Comparison of ENCODE assay signal across 21 cellular contexts in the genomic region with DNA sequence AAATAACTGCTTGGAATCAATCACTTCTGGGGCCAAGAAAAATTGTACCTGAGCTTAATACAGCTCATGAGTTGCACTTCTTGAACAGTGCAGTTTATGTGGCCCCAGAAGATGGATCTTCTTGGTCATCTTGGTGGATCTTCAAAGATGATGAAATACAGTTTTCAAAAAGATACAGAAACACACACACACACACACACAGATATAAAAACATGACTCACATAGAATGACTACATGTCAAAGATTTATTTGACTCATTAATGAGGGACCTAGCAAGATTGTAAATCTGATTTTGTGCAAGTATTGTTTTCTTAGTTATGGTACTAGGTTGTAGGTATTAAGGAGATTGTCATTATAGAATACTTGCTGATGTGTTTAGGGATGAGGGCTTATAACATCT. TPM values are rescaled to one million over a fixed set of nuclear protein-coding genes. Genes with fewer than 3 reads are reported as not detected.
DNase-seq lines count a peak whose midpoint lies in the region; ATAC-seq, FAIRE-seq and TF ChIP-seq lines count a peak whose summit lies in the region.
"Had no signal": no experiment of that assay in that cellular context is flagged by ENCODE, and none has a peak within 500 bp of the region (broad histone marks: within the 10 kb centered on the region; RNA-seq: fewer than 3 reads in every experiment).

No MANE protein-coding gene starts in this region.

- TF ChIP-seq POLR2A in GM12878 (IDR thresholded peaks at IDR 0.05; ENCODE audit: low read depth, low read length): no peak

- in situ Hi-C loops in GM12878 (cut with MboI): no loop called here

- H3K9me3 ChIP-seq in GM12878 (replicated peaks; ENCODE audit: control insufficient read depth, insufficient read depth, low read length): no peaks in the 10 kb centered on the region
- H3K9me3 ChIP-seq: left lung, neutrophil, thyroid gland had no signal

- no peak for TF ChIP-seq CTCF in GM12878 (IDR thresholded peaks at IDR 0.05 in 2 of 3, conservative IDR thresholded peaks at IDR 0.05 in 1 of 3; ENCODE audit: control insufficient read depth in 2 of 3, extremely low read depth in 1 of 3, insufficient read depth in 1 of 3, low read depth in 3 of 3, low read length in 3 of 3)

- DNase-seq in activated T-cell treated with anti-CD3 and anti-CD28 coated beads, Interleukin-2, amount 50 U/mL, for 24 hours: no peak
- DNase-seq in activated T-cell treated with anti-CD3 and anti-CD28 coated beads, Interleukin-2, amount 50 U/mL, for 48 hours: no peak
- DNase-seq in HCEC 1CT: peak; percentile 67
- no peak for DNase-seq in GM12878 (ENCODE audit: low read depth, low spot score)
- peak; percentile 52 for DNase-seq in iris pigment epithelial cell (ENCODE audit: low read depth)
- no peak for DNase-seq in H4 (ENCODE audit: low spot score)
- DNase-seq in CD1c-positive myeloid dendritic cell (ENCODE audit: extremely low spot score): no peak
- DNase-seq: ACHN; activated CD4-positive, alpha-beta T cell treated with anti-CD3 and anti-CD28 coated beads, Interleukin-2, amount 50 U/mL, for 4 hours; activated effector memory CD4-positive, alpha-beta T cell treated with Interleukin-2 at 50 U/mL for 16 hours; DMS79; left lung; NCI-H187 treated with DMSO at 0.1 percent for 48 hours; NCI-H510A treated with DMSO at 0.1 percent for 48 hours; SHP77 treated with DMSO at 0.1 percent for 48 hours; T-cell; thyroid gland had no signal

- peaks cover 3 to 34% of the 10 kb centered on the region in 2 experiments for H3K36me3 ChIP-seq in GM12878 (ENCODE audit: control insufficient read depth in 2 of 2, insufficient read depth in 2 of 2, low read length in 1 of 2)

- intact Hi-C loops in GM12878 (cut with micrococcal nuclease; ENCODE audit: unreplicated experiment): no loop called here

- no peaks in the 10 kb centered on the region for H3K9me3 Mint-ChIP-seq in activated T-cell treated with anti-CD3 and anti-CD28 coated beads, Interleukin-2, amount 50 U/mL, for 24 hours
- H3K9me3 Mint-ChIP-seq: dendritic cell treated with granulocyte-macrophage colony-stimulating factor and Interleukin-4, amounts not matched to agents 40 ng/mL and 50 ng/mL, for 4 days; T-cell had no signal

- ATAC-seq in GM12878: no peak
- ATAC-seq in HG03139 (IDR thresholded peaks at IDR 0.05; ENCODE audit: unreplicated experiment): no peak
- ATAC-seq: left lung, T-cell had no signal

- no peak for TF ChIP-seq RAD21 in GM12878 (IDR thresholded peaks at IDR 0.05; ENCODE audit: insufficient read depth, low read depth, low read length)

- H3K27me3 Mint-ChIP-seq in activated T-cell treated with anti-CD3 and anti-CD28 coated beads, Interleukin-2, amount 50 U/mL, for 24 hours: no peaks in the 10 kb centered on the region
- H3K27me3 Mint-ChIP-seq: dendritic cell treated with granulocyte-macrophage colony-stimulating factor and Interleukin-4, amounts not matched to agents 40 ng/mL and 50 ng/mL, for 4 days; T-cell had no signal

- H3K27ac Mint-ChIP-seq in activated T-cell treated with anti-CD3 and anti-CD28 coated beads, Interleukin-2, amount 50 U/mL, for 24 hours: peak overlapping the region; percentile 28
- H3K27ac Mint-ChIP-seq: dendritic cell treated with granulocyte-macrophage colony-stimulating factor and Interleukin-4, amounts not matched to agents 40 ng/mL and 50 ng/mL, for 4 days had no signal

- SMC1A ChIA-PET in GM12878 (lab: Charles Lee; ENCODE audit: uncharacterized antibody, unreplicated experiment): no interaction called here

- peaks cover 32% of the 10 kb centered on the region for H3K4me1 Mint-ChIP-seq in activated T-cell treated with anti-CD3 and anti-CD28 coated beads, Interleukin-2, amount 50 U/mL, for 24 hours (ENCODE audit: low read depth)

- H3K9ac ChIP-seq in GM12878 (ENCODE audit: control insufficient read depth, insufficient read depth, low read length): no peak overlapping the region

- peak; percentile 79 for FAIRE-seq in GM12878 (lab: Jason Lieb, UNC)
- FAIRE-seq: GM18507 had no signal

- H2AFZ ChIP-seq in GM12878 (ENCODE audit: control insufficient read depth, low read depth, low read length): no peak overlapping the region

- H3K4me3 ChIP-seq in GM12878: no peak overlapping the region
- H3K4me3 ChIP-seq: left lung, thyroid gland had no signal

- H3K4me1 ChIP-seq in GM12878 (ENCODE audit: control insufficient read depth, insufficient read depth, low read length): peaks cover 6% of the 10 kb centered on the region; the same call in 1 of the 2 replicates
- H3K4me1 ChIP-seq: thyroid gland had no signal

- no peak overlapping the region for H3K27ac ChIP-seq in GM12878 (ENCODE audit: control insufficient read depth, insufficient read depth)
- H3K27ac ChIP-seq: left lung, neutrophil, thyroid gland had no signal

- no peak overlapping the region for H3K4me2 ChIP-seq in GM12878 (ENCODE audit: control insufficient read depth, insufficient read depth)

- H3K36me3 Mint-ChIP-seq in activated T-cell treated with anti-CD3 and anti-CD28 coated beads, Interleukin-2, amount 50 U/mL, for 24 hours (ENCODE audit: low read depth): peaks cover 83% of the 10 kb centered on the region

- CTCF ChIA-PET in GM12878 (lab: Yijun Ruan, JAX): interaction anchor here (1.7 kb wide), 1 partner anchor 32 kb away, joined by 4 read pairs; no protein-coding TSS in a partner anchor

- RAD21 ChIA-PET in GM12878 (lab: Charles Lee; ENCODE audit: unreplicated experiment): no interaction called here

- no TSS peak for BruUV-seq in GM12878 (replicated peaks; lab: Mats Ljungman, UMichigan)

- no peak for TF ChIP-seq EP300 in GM12878 (IDR thresholded peaks at IDR 0.05; ENCODE audit: borderline replicate concordance in 1 of 2, control insufficient read depth in 1 of 2, low read depth in 2 of 2, low read length in 2 of 2)

- POLR2A ChIA-PET in GM12878 (lab: Charles Lee): no interaction called here

- no peaks in the 10 kb centered on the region for H3K79me2 ChIP-seq in GM12878 (ENCODE audit: control insufficient read depth, insufficient read depth, low read length)

- no peaks in the 10 kb centered on the region for H4K20me1 ChIP-seq in GM12878 (ENCODE audit: control insufficient read depth, insufficient read depth)

- H3K4me3 Mint-ChIP-seq in activated T-cell treated with anti-CD3 and anti-CD28 coated beads, Interleukin-2, amount 50 U/mL, for 24 hours: no peak overlapping the region
- H3K4me3 Mint-ChIP-seq: dendritic cell treated with granulocyte-macrophage colony-stimulating factor and Interleukin-4, amounts not matched to agents 40 ng/mL and 50 ng/mL, for 4 days; T-cell had no signal

- no peaks in the 10 kb centered on the region for H3K27me3 ChIP-seq in GM12878 (replicated peaks in 1 of 2; ENCODE audit: control insufficient read depth in 2 of 2, insufficient read depth in 2 of 2, low read length in 1 of 2)
- H3K27me3 ChIP-seq: left lung, neutrophil, thyroid gland had no signal

TF ChIP-seq in GM12878, 131 proteins besides CTCF, POLR2A, EP300 and RAD21 (continues in another document):
- TF ChIP-seq, protein P1, sequence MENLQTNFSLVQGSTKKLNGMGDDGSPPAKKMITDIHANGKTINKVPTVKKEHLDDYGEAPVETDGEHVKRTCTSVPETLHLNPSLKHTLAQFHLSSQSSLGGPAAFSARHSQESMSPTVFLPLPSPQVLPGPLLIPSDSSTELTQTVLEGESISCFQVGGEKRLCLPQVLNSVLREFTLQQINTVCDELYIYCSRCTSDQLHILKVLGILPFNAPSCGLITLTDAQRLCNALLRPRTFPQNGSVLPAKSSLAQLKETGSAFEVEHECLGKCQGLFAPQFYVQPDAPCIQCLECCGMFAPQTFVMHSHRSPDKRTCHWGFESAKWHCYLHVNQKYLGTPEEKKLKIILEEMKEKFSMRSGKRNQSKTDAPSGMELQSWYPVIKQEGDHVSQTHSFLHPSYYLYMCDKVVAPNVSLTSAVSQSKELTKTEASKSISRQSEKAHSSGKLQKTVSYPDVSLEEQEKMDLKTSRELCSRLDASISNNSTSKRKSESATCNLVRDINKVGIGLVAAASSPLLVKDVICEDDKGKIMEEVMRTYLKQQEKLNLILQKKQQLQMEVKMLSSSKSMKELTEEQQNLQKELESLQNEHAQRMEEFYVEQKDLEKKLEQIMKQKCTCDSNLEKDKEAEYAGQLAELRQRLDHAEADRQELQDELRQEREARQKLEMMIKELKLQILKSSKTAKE (IDR thresholded peaks at IDR 0.05; ENCODE audit: low read depth, poor library complexity, severe bottlenecking): no peak
- no peak for TF ChIP-seq BRCA1 (IDR thresholded peaks at IDR 0.05; ENCODE audit: low read depth, low read length)

RNA-seq across cellular contexts. Expression of a gene that starts 32.6 kb away (rescaled TPM):
- 481 and 495 TPM in 2 replicates for total RNA-seq in GM12878 (2013; cell fraction: nucleolus; rRNA removed)
- total RNA-seq in GM12878 (2014; rRNA removed): 58.9 and 65.9 TPM in 2 replicates
- 86.7 and 87.1 TPM in 2 replicates for total RNA-seq in GM12878 (2014; rRNA removed; fragmentation: Illumina TruSeq; extraction: Trizol)
- total RNA-seq in GM12878 (2021): 155 and 156 TPM in 2 replicates
- 42.3 TPM for polyA plus RNA-seq in GM12878 (2011; ENCODE audit: low read depth)
- 169 and 267 TPM in 2 replicates for polyA plus RNA-seq in GM12878 (2011; rRNA removed)
- 62.6 and 115 TPM in 2 replicates for polyA plus RNA-seq in GM12878 (2011; cell fraction: cytosol; rRNA removed)
- 237 and 363 TPM in 2 replicates for polyA plus RNA-seq in GM12878 (2011; cell fraction: nucleus; rRNA removed)
- 70.0 and 88.4 TPM in 2 replicates for polyA plus RNA-seq in GM12878 (2012)
- 75.3 and 105 TPM in 2 replicates for polyA plus RNA-seq in GM12878 (2014; fragmentation: Illumina TruSeq; extraction: Trizol)
- 10 to 100 TPM; 16.0 to 20.0 TPM for polyA plus RNA-seq in GM12878 (2014; fragmentation: Nextera tagmentation; extraction: Ambion mirVana)
- polyA plus RNA-seq in GM12878 (2014; rRNA removed): 58.8 and 61.1 TPM in 2 replicates
- 100 to 1,000 TPM; 130 to 134 TPM for polyA plus RNA-seq in GM12878 (2016; fragmentation: Nextera tagmentation; extraction: Ambion mirVana)
- polyA minus RNA-seq in GM12878 (2011; rRNA and poly(A)+ RNA removed): 99.0 and 102 TPM in 2 replicates
- 75.7 and 96.6 TPM in 2 replicates for polyA minus RNA-seq in GM12878 (2011; cell fraction: cytosol; rRNA and poly(A)+ RNA removed)
- polyA minus RNA-seq in GM12878 (2011; cell fraction: nucleus; rRNA and poly(A)+ RNA removed): 161 and 256 TPM in 2 replicates
- total RNA-seq in H4 (2014; rRNA removed; shearing (Covaris generic)): 30.7 and 56.7 TPM in 2 replicates

Comparison
In these comparisons a context has a peak if more than half of its experiments do, and no peak if none do; other contexts are left out.
1. DNase-seq: peak in HCEC 1CT (single experiment) and iris pigment epithelial cell (single experiment); none in activated T-cell treated with anti-CD3 and anti-CD28 coated beads, Interleukin-2, amount 50 U/mL, for 24 hours (single experiment), activated T-cell treated with anti-CD3 and anti-CD28 coated beads, Interleukin-2, amount 50 U/mL, for 48 hours (0 of 2), GM12878 (single experiment), H4 (single experiment) and CD1c-positive myeloid dendritic cell (single experiment).